In the genomic region with DNA sequence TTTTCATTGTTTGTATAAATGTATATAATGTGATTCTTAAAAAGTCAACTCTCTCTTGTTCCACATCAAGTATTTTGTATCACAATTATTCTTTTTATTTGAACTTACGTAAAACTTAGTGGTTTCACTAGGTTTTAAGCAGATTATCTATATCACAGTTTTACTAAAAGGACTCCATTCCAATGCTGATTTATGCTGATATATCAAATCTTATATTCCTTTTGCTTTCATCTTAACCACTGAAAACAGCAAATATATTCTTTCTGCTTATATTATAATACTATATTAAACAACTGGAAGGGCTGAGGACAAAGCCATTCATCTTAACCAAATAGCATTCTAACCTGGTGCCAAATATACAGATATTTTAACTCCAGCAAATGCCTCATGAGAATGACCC, we compare ENCODE assay signal across 31 cellular contexts.
"Had no signal": no experiment of that assay in that cellular context is flagged by ENCODE, and none has a peak within 500 bp of the region (broad histone marks: within the 10 kb centered on the region; RNA-seq: fewer than 3 reads in every experiment).

No MANE protein-coding gene starts in this region.

- H3K4me1 ChIP-seq: neural progenitor cell, parathyroid adenoma, psoas muscle, spleen, suprapubic skin, testis, tibial artery, transverse colon, upper lobe of right lung, uterus had no signal

- ATAC-seq: psoas muscle; right cardiac atrium; sciatic nerve; stimulated activated memory B cell treated with anti-CD40 and anti-IgM and Interleukin-4, amounts not matched to agents 10 μg/mL and 1 μg/mL and 100 μg/mL, for 72 hours; stimulated activated naive CD8-positive, alpha-beta T cell treated with anti-CD3 and anti-CD28 coated beads, Interleukin-15, amount 100 ng/mL, for 72 hours; stimulated activated naive CD8-positive, alpha-beta T cell treated with anti-CD3 and anti-CD28 coated beads, Interleukin-15, Interleukin-2, amounts not matched to agents 100 U/mL and 50 U/mL, for 24 hours; upper lobe of right lung had no signal

- H3K4me2 ChIP-seq: neural progenitor cell, smooth muscle cell had no signal

- H3K9me3 Mint-ChIP-seq: naive B cell; nephron; neural progenitor cell; stimulated activated memory B cell treated with anti-CD40 and anti-IgM and Interleukin-4, amounts not matched to agents 10 μg/mL and 1 μg/mL and 100 μg/mL, for 72 hours; stimulated activated naive CD8-positive, alpha-beta T cell treated with anti-CD3 and anti-CD28 coated beads, Interleukin-15, amount 100 ng/mL, for 72 hours; type B pancreatic cell had no signal

- H3K9me3 ChIP-seq: ovary, psoas muscle, spleen, suprapubic skin, testis, tibial artery, transverse colon, upper lobe of right lung, uterus had no signal

- H3K27me3 Mint-ChIP-seq: naive B cell; progenitor cell of endocrine pancreas; stimulated activated memory B cell treated with anti-CD40 and anti-IgM and Interleukin-4, amounts not matched to agents 10 μg/mL and 1 μg/mL and 100 μg/mL, for 72 hours; stimulated activated naive CD8-positive, alpha-beta T cell treated with anti-CD3 and anti-CD28 coated beads, Interleukin-15, amount 100 ng/mL, for 72 hours; type B pancreatic cell had no signal

- H3K4me3 ChIP-seq: neural progenitor cell, ovary, psoas muscle, skin epidermis, smooth muscle cell, spleen, suprapubic skin, testis, tibial artery, transverse colon, upper lobe of right lung, uterus had no signal

- H3K27me3 ChIP-seq: neural progenitor cell, ovary, spleen, suprapubic skin, testis, tibial artery, transverse colon, upper lobe of right lung, uterus had no signal

- H3K4me3 Mint-ChIP-seq: naive B cell; nephron; neural progenitor cell; stimulated activated memory B cell treated with anti-CD40 and anti-IgM and Interleukin-4, amounts not matched to agents 10 μg/mL and 1 μg/mL and 100 μg/mL, for 72 hours; stimulated activated naive CD8-positive, alpha-beta T cell treated with anti-CD3 and anti-CD28 coated beads, Interleukin-15, amount 100 ng/mL, for 72 hours; type B pancreatic cell had no signal

- DNase-seq: naive B cell; occipital lobe; ovary; posterior cingulate gyrus; psoas muscle; right cardiac atrium; spleen; stimulated activated CD4-positive, alpha-beta T cell treated with anti-CD3 and anti-CD28 coated beads, Interleukin-12 subunit alpha, Interleukin-12 subunit beta, amount 100 ng/mL, for 4 hours; stimulated activated CD4-positive, alpha-beta T cell treated with anti-CD3 and anti-CD28 coated beads, Interleukin-1b, Interleukin-23, amount 100 ng/mL, for 48 hours; stimulated activated CD4-positive, alpha-beta T cell treated with anti-CD3 and anti-CD28 coated beads, Interleukin-4, amount 100 ng/mL, for 1 hour; stimulated activated CD4-positive, alpha-beta T cell treated with anti-CD3 and anti-CD28 coated beads, Interleukin-4, amount 100 ng/mL, for 4 hours; stimulated activated CD8-positive, alpha-beta memory T cell treated with anti-CD3 and anti-CD28 coated beads, Interleukin-4, amount 100 ng/mL, for 48 hours; stimulated activated naive CD4-positive, alpha-beta T cell; stimulated activated naive CD8-positive, alpha-beta T cell treated with anti-CD3 and anti-CD28 coated beads, Interleukin-15, amount 100 ng/mL, for 72 hours; stimulated activated naive CD8-positive, alpha-beta T cell treated with anti-CD3 and anti-CD28 coated beads, Interleukin-15, Interleukin-2, amounts not matched to agents 100 U/mL and 50 U/mL, for 24 hours; substantia nigra; testis; tibial artery; transverse colon; upper lobe of right lung; uterus had no signal

- H3K4me1 Mint-ChIP-seq: nephron; neural progenitor cell; stimulated activated naive CD8-positive, alpha-beta T cell treated with anti-CD3 and anti-CD28 coated beads, Interleukin-15, amount 100 ng/mL, for 72 hours had no signal

- H2AFZ ChIP-seq: neural progenitor cell, parathyroid adenoma had no signal

- H3K27ac ChIP-seq: neural progenitor cell, ovary, parathyroid adenoma, psoas muscle, skin epidermis, spleen, suprapubic skin, testis, tibial artery, transverse colon, upper lobe of right lung, uterus had no signal

- H3K27ac Mint-ChIP-seq: nephron; neural progenitor cell; progenitor cell of endocrine pancreas; stimulated activated memory B cell treated with anti-CD40 and anti-IgM and Interleukin-4, amounts not matched to agents 10 μg/mL and 1 μg/mL and 100 μg/mL, for 72 hours; type B pancreatic cell had no signal

- H3K36me3 ChIP-seq: neural progenitor cell, ovary, uterus had no signal

- H3K9ac ChIP-seq: neural progenitor cell, parathyroid adenoma had no signal
